Comparison of ENCODE assay signal across 8 cellular contexts in genomic region chr7:155356323-155357105, GRCh38. TPM values are rescaled to one million over a fixed set of nuclear protein-coding genes. Genes with fewer than 3 reads are reported as not detected.
DNase-seq lines count a peak whose midpoint lies in the region; ATAC-seq and TF ChIP-seq lines count a peak whose summit lies in the region.

No MANE protein-coding gene starts in this region.

- H3K36me3 Mint-ChIP-seq in glutamatergic neuron (ENCODE audit: unreplicated experiment) = no peaks in the 10 kb centered on the region
- H3K36me3 Mint-ChIP-seq in activated CD4-positive, alpha-beta memory T cell treated with anti-CD3 and anti-CD28 coated beads, Interleukin-2, amount 10 ng/mL, durations not matched to agents 7 days and 5 days (ENCODE audit: low read depth) = no peaks in the 10 kb centered on the region
- no peaks in the 10 kb centered on the region for H3K36me3 Mint-ChIP-seq in activated T-cell treated with anti-CD3 and anti-CD28 coated beads, Interleukin-2, amount 50 U/mL, for 72 hours (ENCODE audit: insufficient read depth in 2 of 2)
- H3K36me3 Mint-ChIP-seq in activated naive CD8-positive, alpha-beta T cell treated with anti-CD3 and anti-CD28 coated beads, Interleukin-2, amount 50 U/mL, for 24 hours (ENCODE audit: low read depth) = no peaks in the 10 kb centered on the region

- no peaks in the 10 kb centered on the region for H3K9me3 ChIP-seq in A673 (ENCODE audit: low read depth, low read length, poor library complexity, severe bottlenecking)

- H3K4me1 ChIP-seq in A673 (ENCODE audit: insufficient read depth, low read length, poor library complexity, severe bottlenecking) = no peaks in the 10 kb centered on the region

- peaks cover 11% of the 10 kb centered on the region for H3K9me3 Mint-ChIP-seq in glutamatergic neuron (ENCODE audit: unreplicated experiment)
- peaks cover 3% of the 10 kb centered on the region for H3K9me3 Mint-ChIP-seq in activated CD4-positive, alpha-beta memory T cell treated with anti-CD3 and anti-CD28 coated beads, Interleukin-2, amount 10 ng/mL, durations not matched to agents 7 days and 5 days
- peaks cover 0 to 6% of the 10 kb centered on the region in 2 donors for H3K9me3 Mint-ChIP-seq in activated T-cell treated with anti-CD3 and anti-CD28 coated beads, Interleukin-2, amount 50 U/mL, for 72 hours
- no peaks in the 10 kb centered on the region for H3K9me3 Mint-ChIP-seq in activated naive CD8-positive, alpha-beta T cell treated with anti-CD3 and anti-CD28 coated beads, Interleukin-2, amount 50 U/mL, for 24 hours

- no peak overlapping the region for H3K27ac Mint-ChIP-seq in glutamatergic neuron (ENCODE audit: unreplicated experiment)
- no peak overlapping the region for H3K27ac Mint-ChIP-seq in activated CD4-positive, alpha-beta memory T cell treated with anti-CD3 and anti-CD28 coated beads, Interleukin-2, amount 10 ng/mL, durations not matched to agents 7 days and 5 days
- H3K27ac Mint-ChIP-seq in activated T-cell treated with anti-CD3 and anti-CD28 coated beads, Interleukin-2, amount 50 U/mL, for 72 hours = no peak overlapping the region
- H3K27ac Mint-ChIP-seq in activated naive CD8-positive, alpha-beta T cell treated with anti-CD3 and anti-CD28 coated beads, Interleukin-2, amount 50 U/mL, for 24 hours = no peak overlapping the region

- peaks cover 51% of the 10 kb centered on the region for H3K27me3 ChIP-seq in A673 (replicated peaks; ENCODE audit: insufficient read depth, low read depth, low read length, poor library complexity)

- no TSS peak for BruUV-seq in A673 (replicated peaks; lab: Mats Ljungman, UMichigan)

- H3K4me3 ChIP-seq in A673 (ENCODE audit: low read depth, low read length, poor library complexity, severe bottlenecking) = no peak overlapping the region

- H3K27me3 Mint-ChIP-seq in glutamatergic neuron (ENCODE audit: unreplicated experiment) = peaks cover 13% of the 10 kb centered on the region
- peaks cover 14% of the 10 kb centered on the region for H3K27me3 Mint-ChIP-seq in activated CD4-positive, alpha-beta memory T cell treated with anti-CD3 and anti-CD28 coated beads, Interleukin-2, amount 10 ng/mL, durations not matched to agents 7 days and 5 days
- peaks cover 19% of the 10 kb centered on the region for H3K27me3 Mint-ChIP-seq in activated T-cell treated with anti-CD3 and anti-CD28 coated beads, Interleukin-2, amount 50 U/mL, for 72 hours (ENCODE audit: low read depth)
- peaks cover 17% of the 10 kb centered on the region for H3K27me3 Mint-ChIP-seq in activated naive CD8-positive, alpha-beta T cell treated with anti-CD3 and anti-CD28 coated beads, Interleukin-2, amount 50 U/mL, for 24 hours

- DNase-seq in A673 (ENCODE audit: low spot score) = peak; percentile 61
- DNase-seq in OCI-M1 (lab: John Stamatoyannopoulos, UW) = peak; percentile 13
- peak; percentile 39 for DNase-seq in glutamatergic neuron
- DNase-seq in activated CD4-positive, alpha-beta memory T cell treated with anti-CD3 and anti-CD28 coated beads, Interleukin-2, amount 10 ng/mL, durations not matched to agents 7 days and 5 days = no peak
- no peak for DNase-seq in activated T-cell treated with anti-CD3 and anti-CD28 coated beads, Interleukin-2, amount 50 U/mL, for 72 hours
- no peak for DNase-seq in activated naive CD8-positive, alpha-beta T cell treated with anti-CD3 and anti-CD28 coated beads, Interleukin-2, amount 50 U/mL, for 24 hours
- DNase-seq in GM13976 (ENCODE audit: low spot score) = no peak

- intact Hi-C loops in A673 (cut with micrococcal nuclease; ENCODE audit: unreplicated experiment) = loop anchor here (5.0 kb wide), 1 partner anchor 429 kb away; no protein-coding TSS in a partner anchor

- CTCF ChIA-PET in A673 (lab: Charles Lee) = interaction anchor here (1.0 to 1.7 kb wide), 4 partner anchors 9 to 429 kb away, joined by 3 to 11 read pairs (median 4); no protein-coding TSS in a partner anchor
- CTCF ChIA-PET in activated CD4-positive, alpha-beta memory T cell treated with anti-CD3 and anti-CD28 coated beads, Interleukin-2, amount 10 ng/mL, durations not matched to agents 7 days and 5 days (lab: Charles Lee) = interaction anchor here (1.1 to 2.1 kb wide), 3 partner anchors 11 to 429 kb away, joined by 4 to 7 read pairs (median 5); no protein-coding TSS in a partner anchor

- no peak overlapping the region for H3K27ac ChIP-seq in A673 (ENCODE audit: low read depth, low read length, poor library complexity, severe bottlenecking)

- peaks cover 3% of the 10 kb centered on the region for H3K4me1 Mint-ChIP-seq in glutamatergic neuron (ENCODE audit: low read depth, unreplicated experiment)
- H3K4me1 Mint-ChIP-seq in activated CD4-positive, alpha-beta memory T cell treated with anti-CD3 and anti-CD28 coated beads, Interleukin-2, amount 10 ng/mL, durations not matched to agents 7 days and 5 days = peaks cover 2% of the 10 kb centered on the region
- no peaks in the 10 kb centered on the region for H3K4me1 Mint-ChIP-seq in activated T-cell treated with anti-CD3 and anti-CD28 coated beads, Interleukin-2, amount 50 U/mL, for 72 hours (ENCODE audit: low read depth)
- H3K4me1 Mint-ChIP-seq in activated naive CD8-positive, alpha-beta T cell treated with anti-CD3 and anti-CD28 coated beads, Interleukin-2, amount 50 U/mL, for 24 hours = peaks cover 4% of the 10 kb centered on the region

- POLR2A ChIA-PET in A673 (lab: Charles Lee; ENCODE audit: low non-redundant PET) = no interaction called here
- POLR2A ChIA-PET in activated CD4-positive, alpha-beta memory T cell treated with anti-CD3 and anti-CD28 coated beads, Interleukin-2, amount 10 ng/mL, durations not matched to agents 7 days and 5 days (lab: Charles Lee) = no interaction called here

- in situ Hi-C loops in GM13976 (cut with MboI; ENCODE audit: low sequenced_read_pairs, unreplicated experiment) = no loop called here

- no peak for ATAC-seq in activated T-cell treated with anti-CD3 and anti-CD28 coated beads, Interleukin-2, amount 50 U/mL, for 72 hours (replicated peaks in 1 of 2)
- ATAC-seq in activated naive CD8-positive, alpha-beta T cell treated with anti-CD3 and anti-CD28 coated beads, Interleukin-2, amount 50 U/mL, for 24 hours = no peak

- H3K4me3 Mint-ChIP-seq in glutamatergic neuron (ENCODE audit: unreplicated experiment) = no peak overlapping the region
- no peak overlapping the region for H3K4me3 Mint-ChIP-seq in activated CD4-positive, alpha-beta memory T cell treated with anti-CD3 and anti-CD28 coated beads, Interleukin-2, amount 10 ng/mL, durations not matched to agents 7 days and 5 days
- H3K4me3 Mint-ChIP-seq in activated T-cell treated with anti-CD3 and anti-CD28 coated beads, Interleukin-2, amount 50 U/mL, for 72 hours = no peak overlapping the region
- H3K4me3 Mint-ChIP-seq in activated naive CD8-positive, alpha-beta T cell treated with anti-CD3 and anti-CD28 coated beads, Interleukin-2, amount 50 U/mL, for 24 hours = no peak overlapping the region

- peak; percentile 71 for TF ChIP-seq CTCF in A673 (conservative IDR thresholded peaks at IDR 0.05; ENCODE audit: low read depth, low read length)
- TF ChIP-seq CTCF in GM12873 (IDR thresholded peaks at IDR 0.05; ENCODE audit: insufficient read depth, low read depth, low read length, missing control alignments) = peak; percentile 37
- peak; percentile 35 for TF ChIP-seq CTCF in glutamatergic neuron (IDR thresholded peaks at IDR 0.05; ENCODE audit: partially characterized antibody, unreplicated experiment)
- TF ChIP-seq CTCF in GM13976 (IDR thresholded peaks at IDR 0.05; ENCODE audit: borderline replicate concordance, control extremely low read depth, extremely low read depth, insufficient read depth, missing control alignments) = no peak

- no peaks in the 10 kb centered on the region for H3K36me3 ChIP-seq in A673 (ENCODE audit: insufficient read depth, low read length, poor library complexity, severe bottlenecking)

RNA-seq across cellular contexts. Expression of gene INSIG1, which starts 58.8 kb away (rescaled TPM):
- total RNA-seq in A673 (2021) (51.8 and 53.4 TPM in 2 replicates), glutamatergic neuron (ENCODE audit: unreplicated experiment) (95.2 TPM)
- 100 to 1,000 TPM; 276 to 283 TPM for total RNA-seq in activated CD4-positive, alpha-beta memory T cell treated with anti-CD3 and anti-CD28 coated beads, Interleukin-2, amount 10 ng/mL, durations not matched to agents 7 days and 5 days
- 10 to 100 TPM; 36.5 to 46.6 TPM for total RNA-seq in activated T-cell treated with anti-CD3 and anti-CD28 coated beads, Interleukin-2, amount 50 U/mL, for 72 hours

Comparison
In these comparisons a context has a peak if more than half of its experiments do, and no peak if none do; other contexts are left out.
1. DNase-seq: peak in A673 (single experiment), OCI-M1 (single experiment) and glutamatergic neuron (single experiment); none in activated CD4-positive, alpha-beta memory T cell treated with anti-CD3 and anti-CD28 coated beads, Interleukin-2, amount 10 ng/mL, durations not matched to agents 7 days and 5 days (single experiment), activated T-cell treated with anti-CD3 and anti-CD28 coated beads, Interleukin-2, amount 50 U/mL, for 72 hours (0 of 2), activated naive CD8-positive, alpha-beta T cell treated with anti-CD3 and anti-CD28 coated beads, Interleukin-2, amount 50 U/mL, for 24 hours (single experiment) and GM13976 (single experiment).